ENCODE assay signal across 25 cellular contexts in the genomic region with DNA sequence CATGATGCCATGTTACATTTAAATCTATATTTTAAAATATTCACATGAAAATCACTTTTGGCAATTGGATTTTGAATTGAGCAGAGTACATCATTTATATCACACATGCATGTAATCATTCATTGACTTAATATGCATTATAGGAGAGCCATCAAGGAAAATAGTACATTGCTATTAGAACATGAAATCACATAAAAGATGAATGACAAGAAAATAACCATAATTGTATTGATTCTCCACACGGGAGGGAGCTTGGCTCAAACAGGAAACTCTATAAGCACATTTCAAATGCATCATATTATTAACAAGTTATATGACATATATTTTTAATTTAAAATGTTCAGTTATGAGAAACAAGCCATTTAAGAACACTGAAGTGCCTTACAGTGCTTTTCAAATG.
"Had no signal": no experiment of that assay in that cellular context is flagged by ENCODE, and none has a peak within 500 bp of the region (broad histone marks: within the 10 kb centered on the region; RNA-seq: fewer than 3 reads in every experiment).

No MANE protein-coding gene starts in this region.

- H3K27me3 ChIP-seq: MG63, SJCRH30 had no signal

- H3K4me2 ChIP-seq: PC-9 had no signal

- H3K9me3 ChIP-seq: MG63, SJCRH30 had no signal

- H3K4me3 ChIP-seq: K562, MG63, PC-9, SJCRH30, SK-N-MC had no signal

- H3K4me1 ChIP-seq: SJCRH30 had no signal

- H3K36me3 ChIP-seq: MG63, SJCRH30 had no signal

- FAIRE-seq: K562, RCC 7860 had no signal

- H3K27ac ChIP-seq: PC-9, RWPE1, SJCRH30, SK-N-MC had no signal

- DNase-seq: Kasumi-1, KG1, MG63, MV-4-11, NCI-H1105, NCI-H1436 treated with DMSO at 0.1 percent for 48 hours, NCI-H1694 treated with DMSO at 0.1 percent for 48 hours, NCI-H187 treated with DMSO at 0.1 percent for 48 hours, NCI-H2029 treated with DMSO at 0.1 percent for 48 hours, NCI-H2107, NCI-H2171, NCI-H226, NCI-H446 treated with DMSO at 0.1 percent for 48 hours, NCI-H510A, NCI-H524, NCI-H526, NCI-H774, PC-9, SIG-M5, SJCRH30, T-helper 1 cell had no signal

- H2AFZ ChIP-seq: PC-9 had no signal
